In the genomic region with DNA sequence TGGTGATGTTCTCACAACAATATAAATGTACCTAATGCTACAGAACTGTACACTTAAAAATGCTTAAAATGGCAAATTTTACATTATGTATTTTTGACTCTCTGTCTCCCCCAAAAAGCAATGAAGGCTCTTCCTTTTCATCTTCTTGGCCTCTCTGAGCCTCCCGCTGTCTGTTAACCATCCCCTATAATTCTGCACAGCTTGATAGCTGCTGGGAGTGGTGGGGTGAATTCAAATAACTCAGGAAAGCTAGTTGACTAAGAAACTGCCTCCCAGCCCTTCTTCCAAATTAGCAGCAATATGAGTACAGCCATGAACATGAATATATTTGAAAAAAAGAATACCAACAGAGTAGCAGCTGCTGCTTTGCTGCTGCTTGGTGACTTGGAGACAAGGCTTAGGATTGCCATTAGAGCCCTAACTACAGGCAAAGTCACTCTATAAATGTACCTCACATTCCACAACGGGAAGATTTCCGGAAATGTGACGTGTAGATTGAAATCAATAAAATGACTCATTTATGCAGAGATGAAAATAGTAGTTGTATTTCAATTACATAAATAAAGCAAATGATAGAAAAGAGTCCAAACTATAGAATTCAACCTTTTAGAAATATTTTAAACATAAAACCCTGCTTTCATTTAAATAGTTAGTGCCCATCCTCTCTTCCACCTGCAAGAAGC, we compare ENCODE assay signal across 22 cellular contexts.
"Had no signal": no experiment of that assay in that cellular context is flagged by ENCODE, and none has a peak within 500 bp of the region (broad histone marks: within the 10 kb centered on the region; RNA-seq: fewer than 3 reads in every experiment).

No MANE protein-coding gene starts in this region.

- H3K36me3 Mint-ChIP-seq: activated naive CD8-positive, alpha-beta T cell; mesothelial cell of epicardium; naive thymus-derived CD8-positive, alpha-beta T cell; neural progenitor cell had no signal

- H3K4me3 ChIP-seq: adrenal gland, colonic mucosa, esophagus squamous epithelium, gastrocnemius medialis, left ventricle myocardium inferior, neural progenitor cell, spleen, thoracic aorta, upper lobe of right lung had no signal

- H3K36me3 ChIP-seq: adrenal gland, colonic mucosa, esophagus squamous epithelium, gastrocnemius medialis, left ventricle myocardium inferior, neural progenitor cell, spleen, thoracic aorta, upper lobe of right lung had no signal

- H3K9me3 ChIP-seq: adrenal gland, colonic mucosa, esophagus squamous epithelium, gastrocnemius medialis, left ventricle myocardium inferior, spleen, thoracic aorta, upper lobe of right lung had no signal

- H3K4me2 ChIP-seq: neural progenitor cell had no signal

- H3K4me3 Mint-ChIP-seq: activated naive CD8-positive, alpha-beta T cell; activated T-cell treated with anti-CD3 and anti-CD28 coated beads, Interleukin-2, amount 50 U/mL, for 24 hours; activated T-helper 17 cell treated with anti-CD3 and anti-CD28 coated beads, Interleukin-2, amount 50 U/mL, for 72 hours; mesothelial cell of epicardium; naive thymus-derived CD8-positive, alpha-beta T cell; neural progenitor cell had no signal

- H2AFZ ChIP-seq: neural progenitor cell had no signal

- H3K27ac Mint-ChIP-seq: activated naive CD8-positive, alpha-beta T cell; activated T-cell treated with anti-CD3 and anti-CD28 coated beads, Interleukin-2, amount 50 U/mL, for 24 hours; activated T-helper 17 cell treated with anti-CD3 and anti-CD28 coated beads, Interleukin-2, amount 50 U/mL, for 72 hours; mesothelial cell of epicardium; naive thymus-derived CD8-positive, alpha-beta T cell; neural progenitor cell had no signal

- H3K4me1 Mint-ChIP-seq: activated T-helper 17 cell treated with anti-CD3 and anti-CD28 coated beads, Interleukin-2, amount 50 U/mL, for 72 hours; naive thymus-derived CD8-positive, alpha-beta T cell had no signal

- H3K9ac ChIP-seq: neural progenitor cell had no signal

- H3K9me3 Mint-ChIP-seq: activated T-cell treated with anti-CD3 and anti-CD28 coated beads, Interleukin-2, amount 50 U/mL, for 24 hours; activated T-helper 17 cell treated with anti-CD3 and anti-CD28 coated beads, Interleukin-2, amount 50 U/mL, for 72 hours; mesothelial cell of epicardium; naive thymus-derived CD8-positive, alpha-beta T cell had no signal

- H3K4me1 ChIP-seq: adrenal gland, colonic mucosa, spleen, upper lobe of right lung had no signal

- DNase-seq: activated CD8-positive, alpha-beta memory T cell treated with anti-CD3 and anti-CD28 coated beads for 24 hours; activated CD8-positive, alpha-beta memory T cell treated with anti-CD3 and anti-CD28 coated beads, Interleukin-2, amount 50 U/mL, for 4 hours; activated naive CD4-positive, alpha-beta T cell; activated T-cell treated with anti-CD3 and anti-CD28 coated beads, Interleukin-2, amount 50 U/mL, for 24 hours; adrenal gland; colonic mucosa; esophagus squamous epithelium; gastrocnemius medialis; hypothalamus; left ventricle myocardium inferior; mammary epithelial cell; naive thymus-derived CD8-positive, alpha-beta T cell; retina; spleen; stimulated activated CD4-positive, alpha-beta T cell treated with anti-CD3 and anti-CD28 coated beads, Interleukin-4, amount 100 ng/mL, for 1 hour; stimulated activated naive CD4-positive, alpha-beta T cell treated with Interleukin-2 at 50 U/mL for 16 hours; upper lobe of right lung had no signal

- H3K27ac ChIP-seq: adrenal gland, colonic mucosa, esophagus squamous epithelium, gastrocnemius medialis, left ventricle myocardium inferior, neural progenitor cell, spleen, thoracic aorta, upper lobe of right lung had no signal

- H3K27me3 ChIP-seq: adrenal gland, colonic mucosa, esophagus squamous epithelium, gastrocnemius medialis, neural progenitor cell had no signal

- ATAC-seq: activated T-helper 17 cell treated with anti-CD3 and anti-CD28 coated beads, Interleukin-2, amount 50 U/mL, for 72 hours; gastrocnemius medialis; naive thymus-derived CD8-positive, alpha-beta T cell; upper lobe of right lung had no signal
